ENCODE assay signal across 19 cellular contexts in genomic region chr17:17769869-17770361, GRCh38.
DNase-seq lines count a peak whose midpoint lies in the region; ATAC-seq and TF ChIP-seq lines count a peak whose summit lies in the region.
"Had no signal": no experiment of that assay in that cellular context is flagged by ENCODE, and none has a peak within 500 bp of the region (broad histone marks: within the 10 kb centered on the region; RNA-seq: fewer than 3 reads in every experiment).

No MANE protein-coding gene starts in this region.

- DNase-seq in heart right ventricle: no peak
- DNase-seq in left cardiac atrium: no peak
- DNase-seq in chondrocyte (ENCODE audit: low spot score): peak; percentile 82
- peak; percentile 50 for DNase-seq in nephron progenitor cell
- DNase-seq in tibial nerve (ENCODE audit: low spot score in 2 of 2): no peak
- no peak for DNase-seq in D341Med (ENCODE audit: low spot score)
- DNase-seq in NCI-H1694 (lab: John Stamatoyannopoulos, UW): no peak
- DNase-seq in globus pallidus (ENCODE audit: low spot score): no peak
- DNase-seq: activated CD4-positive, CD25-positive, alpha-beta regulatory T cell; CD8-positive, alpha-beta memory T cell; NCI-H226; SHP77; T-helper 2 cell had no signal

- no peaks in the 10 kb centered on the region for H3K9me3 Mint-ChIP-seq in chondrocyte (ENCODE audit: low read depth)
- no peaks in the 10 kb centered on the region for H3K9me3 Mint-ChIP-seq in nephron progenitor cell
- H3K9me3 Mint-ChIP-seq: activated T-helper 2 cell treated with anti-CD3 and anti-CD28 coated beads, Interferon-gamma antibody, Interleukin-2, Interleukin-4, amounts not matched to agents 10 μg/mL and 5 μg/mL and 100 μg/mL, durations not matched to agents 14 hours and 24 hours and 36 hours; CD8-positive, alpha-beta memory T cell; IgD-negative memory B cell; stimulated activated naive CD8-positive, alpha-beta T cell treated with anti-CD3 and anti-CD28 coated beads, Interleukin-15, Interleukin-2, amounts not matched to agents 100 ng/mL and 50 ng/mL, for 24 hours had no signal

- TF ChIP-seq EP300 in tibial nerve (IDR thresholded peaks at IDR 0.05): no peak

- TF ChIP-seq CTCF in heart right ventricle (IDR thresholded peaks at IDR 0.05): no peak
- TF ChIP-seq CTCF in chondrocyte (IDR thresholded peaks at IDR 0.05): no peak
- no peak for TF ChIP-seq CTCF in nephron progenitor cell (IDR thresholded peaks at IDR 0.05)
- TF ChIP-seq CTCF in tibial nerve (IDR thresholded peaks at IDR 0.05): no peak

- TF ChIP-seq POLR2A in tibial nerve (IDR thresholded peaks at IDR 0.05): no peak

- H3K4me1 Mint-ChIP-seq in chondrocyte (ENCODE audit: low read depth) (peaks cover 52% of the 10 kb centered on the region), nephron progenitor cell (peaks cover 84% of the 10 kb centered on the region)

- H3K27ac Mint-ChIP-seq in chondrocyte (ENCODE audit: unreplicated experiment) (peak overlapping the region; percentile 28), nephron progenitor cell (peak overlapping the region; percentile 97)
- H3K27ac Mint-ChIP-seq: activated T-helper 2 cell treated with anti-CD3 and anti-CD28 coated beads, Interferon-gamma antibody, Interleukin-2, Interleukin-4, amounts not matched to agents 10 μg/mL and 5 μg/mL and 100 μg/mL, durations not matched to agents 14 hours and 24 hours and 36 hours; IgD-negative memory B cell; stimulated activated naive CD8-positive, alpha-beta T cell treated with anti-CD3 and anti-CD28 coated beads, Interleukin-15, Interleukin-2, amounts not matched to agents 100 ng/mL and 50 ng/mL, for 24 hours had no signal

- 70 to 74% methylated on average over 16 of the region's 16 CpGs for WGBS in heart right ventricle, 2 donors
- 66 to 68% methylated on average over 14 to 16 of the region's 16 CpGs for WGBS in tibial nerve, 2 donors

- H3K4me1 ChIP-seq in heart right ventricle (peaks cover 29 to 81% (median 63%) of the 10 kb centered on the region in 9 donors), tibial nerve (peaks cover 0 to 87% (median 36%) of the 10 kb centered on the region in 4 donors)

- no peak overlapping the region for H3K4me3 ChIP-seq in heart right ventricle
- no peak overlapping the region for H3K4me3 ChIP-seq in tibial nerve
- H3K4me3 ChIP-seq: adrenal gland, mucosa of descending colon had no signal

- H3K27ac ChIP-seq in heart right ventricle (peak overlapping the region in 8 of 10 donors; percentile 1 to 60 (median 46)), tibial nerve (peak overlapping the region in 3 of 4 donors; percentile 20 to 55 (median 54))
- H3K27ac ChIP-seq: epithelial cell of prostate had no signal

- peaks cover 0 to 10% (median 0%) of the 10 kb centered on the region in 9 donors for H3K36me3 ChIP-seq in heart right ventricle
- no peaks in the 10 kb centered on the region for H3K36me3 ChIP-seq in tibial nerve
- H3K36me3 ChIP-seq: adrenal gland had no signal

- ATAC-seq in heart right ventricle (peak in 1 of 8 donors; percentile 1), left cardiac atrium (no peak)
- ATAC-seq: mucosa of descending colon had no signal

- H3K27me3 Mint-ChIP-seq in chondrocyte (ENCODE audit: low read depth) (no peaks in the 10 kb centered on the region), nephron progenitor cell (ENCODE audit: low read depth, poor library complexity) (no peaks in the 10 kb centered on the region)
- H3K27me3 Mint-ChIP-seq: CD8-positive, alpha-beta memory T cell; IgD-negative memory B cell; stimulated activated naive CD8-positive, alpha-beta T cell treated with anti-CD3 and anti-CD28 coated beads, Interleukin-15, Interleukin-2, amounts not matched to agents 100 ng/mL and 50 ng/mL, for 24 hours had no signal

- H3K9me3 ChIP-seq in heart right ventricle (no peaks in the 10 kb centered on the region), tibial nerve (no peaks in the 10 kb centered on the region)
- H3K9me3 ChIP-seq: adrenal gland, mucosa of descending colon had no signal

- no peak overlapping the region for H3K4me3 Mint-ChIP-seq in chondrocyte (ENCODE audit: unreplicated experiment)
- H3K4me3 Mint-ChIP-seq in nephron progenitor cell: peak overlapping the region; percentile 71
- H3K4me3 Mint-ChIP-seq: CD8-positive, alpha-beta memory T cell; stimulated activated naive CD8-positive, alpha-beta T cell treated with anti-CD3 and anti-CD28 coated beads, Interleukin-15, Interleukin-2, amounts not matched to agents 100 ng/mL and 50 ng/mL, for 24 hours had no signal

- H3K27me3 ChIP-seq in heart right ventricle (no peaks in the 10 kb centered on the region), tibial nerve (no peaks in the 10 kb centered on the region)
- H3K27me3 ChIP-seq: adrenal gland had no signal

- intact Hi-C loops in heart right ventricle (cut with DNase I) (loop anchor here in 4 of 10 donors (2.0 to 10.0 kb wide), 3 partner anchors 41 to 85 kb away; partner anchors contain the start of gene RAI1 (in 2 of the 4)), left cardiac atrium (cut with DNase I) (no loop called here)

- H3K36me3 Mint-ChIP-seq in chondrocyte (ENCODE audit: low read depth): no peaks in the 10 kb centered on the region
- peaks cover 3% of the 10 kb centered on the region for H3K36me3 Mint-ChIP-seq in nephron progenitor cell (ENCODE audit: low read depth)

Comparison
In these comparisons a context has a peak if more than half of its experiments do, and no peak if none do; other contexts are left out.
1. DNase-seq: peak in chondrocyte (single experiment) and nephron progenitor cell (single experiment); none in heart right ventricle (0 of 2), left cardiac atrium (single experiment), tibial nerve (0 of 2), D341Med (single experiment), NCI-H1694 (single experiment) and globus pallidus (single experiment).